Comparison of ENCODE assay signal across 24 cellular contexts in the genomic region with DNA sequence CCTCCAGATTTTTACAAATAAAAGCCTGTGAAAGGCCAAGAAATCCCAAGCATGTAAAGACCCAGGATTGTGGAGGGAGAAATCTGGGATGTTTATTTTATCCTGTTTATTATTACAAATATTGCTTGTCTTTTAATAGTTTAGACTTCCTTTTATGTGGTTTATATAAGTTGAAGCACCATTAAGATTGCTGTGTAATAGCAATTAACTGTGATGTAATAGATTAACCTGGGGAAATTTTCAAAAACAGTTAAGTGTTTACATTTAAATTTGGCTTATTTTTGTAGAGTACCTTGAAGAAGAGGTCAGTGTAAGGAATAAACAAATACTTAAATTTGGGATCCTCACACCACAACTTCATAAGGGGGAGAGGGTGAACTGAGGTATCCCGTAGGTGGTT. TPM values are rescaled to one million over a fixed set of nuclear protein-coding genes. Genes with fewer than 3 reads are reported as not detected.
DNase-seq lines count a peak whose midpoint lies in the region; ATAC-seq and TF ChIP-seq lines count a peak whose summit lies in the region.
"Had no signal": no experiment of that assay in that cellular context is flagged by ENCODE, and none has a peak within 500 bp of the region (broad histone marks: within the 10 kb centered on the region; RNA-seq: fewer than 3 reads in every experiment).

No MANE protein-coding gene starts in this region.

- H3K27me3 Mint-ChIP-seq in activated CD8-positive, alpha-beta memory T cell treated with anti-CD3 and anti-CD28 coated beads, Interleukin-2, amount 10 ng/mL, durations not matched to agents 7 days and 5 days, result no peaks in the 10 kb centered on the region
- no peaks in the 10 kb centered on the region for H3K27me3 Mint-ChIP-seq in GM23338 (ENCODE audit: insufficient read depth, low read depth, poor library complexity)
- H3K27me3 Mint-ChIP-seq in activated CD4-positive, alpha-beta memory T cell treated with anti-CD3 and anti-CD28 coated beads for 36 hours, result no peaks in the 10 kb centered on the region
- H3K27me3 Mint-ChIP-seq in naive thymus-derived CD8-positive, alpha-beta T cell, result no peaks in the 10 kb centered on the region
- H3K27me3 Mint-ChIP-seq: B cell, naive B cell had no signal

- CTCF ChIA-PET in activated CD8-positive, alpha-beta memory T cell treated with anti-CD3 and anti-CD28 coated beads, Interleukin-2, amount 10 ng/mL, durations not matched to agents 7 days and 5 days (lab: Charles Lee), result no interaction called here
- CTCF ChIA-PET in activated CD4-positive, alpha-beta memory T cell treated with anti-CD3 and anti-CD28 coated beads for 36 hours (lab: Charles Lee), result interaction anchor here (0.7 to 1.4 kb wide), 2 partner anchors 32 to 210 kb away, joined by 3 to 4 read pairs; no protein-coding TSS in a partner anchor

- H3K4me1 ChIP-seq in GM23338 (ENCODE audit: insufficient read depth), result peaks cover 25% of the 10 kb centered on the region
- peaks cover 6 to 31% (median 29%) of the 10 kb centered on the region in 4 donors for H3K4me1 ChIP-seq in esophagus muscularis mucosa

- WGBS in esophagus muscularis mucosa, result 93% methylated on average over 1 of the region's 1 CpG

- no peaks in the 10 kb centered on the region for H3K9me2 ChIP-seq in GM23338 (ENCODE audit: insufficient read depth)

- no peaks in the 10 kb centered on the region for H3K36me3 ChIP-seq in GM23338 (ENCODE audit: insufficient read depth)
- H3K36me3 ChIP-seq in esophagus muscularis mucosa, result peaks cover 0 to 30% (median 18%) of the 10 kb centered on the region in 4 donors
- H3K36me3 ChIP-seq: cardiac muscle cell had no signal

- H3K4me3 ChIP-seq in GM23338, result no peak overlapping the region
- H3K4me3 ChIP-seq in esophagus muscularis mucosa, result no peak overlapping the region
- H3K4me3 ChIP-seq: A549, cardiac muscle cell, sigmoid colon, SK-N-MC, upper lobe of right lung had no signal

- no peak overlapping the region for H3K4me3 Mint-ChIP-seq in activated CD8-positive, alpha-beta memory T cell treated with anti-CD3 and anti-CD28 coated beads, Interleukin-2, amount 10 ng/mL, durations not matched to agents 7 days and 5 days
- peak overlapping the region; percentile 19; the same call in 2 of the 3 replicates for H3K4me3 Mint-ChIP-seq in GM23338
- H3K4me3 Mint-ChIP-seq in activated CD4-positive, alpha-beta memory T cell treated with anti-CD3 and anti-CD28 coated beads for 36 hours, result no peak overlapping the region
- peak overlapping the region in 3 of 10 donors; percentile 27 to 62 (median 43) for H3K4me3 Mint-ChIP-seq in naive thymus-derived CD8-positive, alpha-beta T cell
- H3K4me3 Mint-ChIP-seq: B cell, naive B cell had no signal

- H3K27ac Mint-ChIP-seq in activated CD8-positive, alpha-beta memory T cell treated with anti-CD3 and anti-CD28 coated beads, Interleukin-2, amount 10 ng/mL, durations not matched to agents 7 days and 5 days, result peak overlapping the region; percentile 57
- H3K27ac Mint-ChIP-seq in GM23338, result peak overlapping the region; percentile 80
- H3K27ac Mint-ChIP-seq in activated CD4-positive, alpha-beta memory T cell treated with anti-CD3 and anti-CD28 coated beads for 36 hours, result peak overlapping the region; percentile 1
- peak overlapping the region in 8 of 10 donors; percentile 25 to 84 (median 58) for H3K27ac Mint-ChIP-seq in naive thymus-derived CD8-positive, alpha-beta T cell
- H3K27ac Mint-ChIP-seq: B cell had no signal

- peaks cover 2% of the 10 kb centered on the region for H3K9me3 Mint-ChIP-seq in activated CD8-positive, alpha-beta memory T cell treated with anti-CD3 and anti-CD28 coated beads, Interleukin-2, amount 10 ng/mL, durations not matched to agents 7 days and 5 days (ENCODE audit: low read depth)
- H3K9me3 Mint-ChIP-seq in GM23338, result peaks cover 19% of the 10 kb centered on the region
- peaks cover 2% of the 10 kb centered on the region for H3K9me3 Mint-ChIP-seq in activated CD4-positive, alpha-beta memory T cell treated with anti-CD3 and anti-CD28 coated beads for 36 hours
- peaks cover 0 to 3% (median 0%) of the 10 kb centered on the region in 9 donors for H3K9me3 Mint-ChIP-seq in naive thymus-derived CD8-positive, alpha-beta T cell

- no peak for TF ChIP-seq POLR2A in esophagus muscularis mucosa (IDR thresholded peaks at IDR 0.05; ENCODE audit: low read depth)

- no peak for DNase-seq in activated CD8-positive, alpha-beta memory T cell treated with anti-CD3 and anti-CD28 coated beads, Interleukin-2, amount 10 ng/mL, durations not matched to agents 7 days and 5 days
- DNase-seq in activated CD8-positive, alpha-beta memory T cell treated with anti-CD3 and anti-CD28 coated beads, Interleukin-2, amount 50 U/mL, for 4 hours, result no peak
- DNase-seq in GM23338 (ENCODE audit: low spot score) (no peak), DMS 273 (lab: John Stamatoyannopoulos, UW; ENCODE audit: unreplicated experiment) (no peak), esophagus muscularis mucosa (ENCODE audit: extremely low spot score) (no peak)
- DNase-seq in activated CD4-positive, alpha-beta memory T cell treated with anti-CD3 and anti-CD28 coated beads for 36 hours, result no peak
- DNase-seq in naive thymus-derived CD8-positive, alpha-beta T cell, result no peak
- DNase-seq: activated effector memory CD4-positive, alpha-beta T cell treated with Interleukin-2 at 50 U/mL for 16 hours; amniotic stem cell; dermis blood vessel endothelial cell; head of caudate nucleus; left cardiac atrium; naive B cell; NCI-H1694 treated with DMSO at 0.1 percent for 48 hours; posterior cingulate gyrus; RPMI8226; sigmoid colon; stimulated activated CD8-positive, alpha-beta memory T cell treated with anti-CD3 and anti-CD28 coated beads, Interleukin-4, amount 100 ng/mL, for 48 hours; upper lobe of right lung had no signal

- H3K79me2 ChIP-seq in GM23338 (replicated peaks; ENCODE audit: insufficient read depth), result peaks cover 56% of the 10 kb centered on the region

- TF ChIP-seq CTCF in GM23338 (conservative IDR thresholded peaks at IDR 0.05; ENCODE audit: low read depth in 2 of 2) (no peak), esophagus muscularis mucosa (IDR thresholded peaks at IDR 0.05) (no peak)

- no peak for ATAC-seq in activated CD8-positive, alpha-beta memory T cell treated with anti-CD3 and anti-CD28 coated beads, Interleukin-2, amount 10 ng/mL, durations not matched to agents 7 days and 5 days
- no peak for ATAC-seq in GM23338
- no peak for ATAC-seq in naive thymus-derived CD8-positive, alpha-beta T cell
- no peak for ATAC-seq in activated CD4-positive, CD25-positive, alpha-beta regulatory T cell treated with anti-CD3 and anti-CD28 coated beads, Interleukin-2, amount 50 U/mL, for 24 hours
- ATAC-seq: A549, left cardiac atrium, upper lobe of right lung had no signal

- H3K4me2 ChIP-seq in GM23338, result peak overlapping the region; percentile 53; the same call in 1 of the 2 replicates
- H3K4me2 ChIP-seq: A549 had no signal

- no peaks in the 10 kb centered on the region for H3K9me3 ChIP-seq in esophagus muscularis mucosa
- H3K9me3 ChIP-seq: A549, sigmoid colon, upper lobe of right lung had no signal

- no peak for TF ChIP-seq EP300 in esophagus muscularis mucosa (IDR thresholded peaks at IDR 0.05)

- H3K27me3 ChIP-seq in GM23338 (ENCODE audit: insufficient read depth), result no peaks in the 10 kb centered on the region
- no peaks in the 10 kb centered on the region for H3K27me3 ChIP-seq in esophagus muscularis mucosa
- H3K27me3 ChIP-seq: cardiac muscle cell, sigmoid colon, upper lobe of right lung had no signal

- H2AFZ ChIP-seq in GM23338, result no peak overlapping the region

- no peaks in the 10 kb centered on the region for H3F3A ChIP-seq in GM23338 (replicated peaks; ENCODE audit: low read depth)

- POLR2A ChIA-PET in activated CD4-positive, alpha-beta memory T cell treated with anti-CD3 and anti-CD28 coated beads for 36 hours (lab: Charles Lee), result no interaction called here
- POLR2A ChIA-PET in naive thymus-derived CD8-positive, alpha-beta T cell (lab: Charles Lee), result interaction anchor here (0.5 kb wide), 1 partner anchor 50 kb away, joined by 4 read pairs; no protein-coding TSS in a partner anchor

- intact Hi-C loops in activated CD4-positive, alpha-beta memory T cell treated with anti-CD3 and anti-CD28 coated beads for 36 hours (cut with micrococcal nuclease), result no loop called here
- intact Hi-C loops in esophagus muscularis mucosa (cut with DNase I), result no loop called here

- peaks cover 37% of the 10 kb centered on the region for H3K36me3 Mint-ChIP-seq in activated CD8-positive, alpha-beta memory T cell treated with anti-CD3 and anti-CD28 coated beads, Interleukin-2, amount 10 ng/mL, durations not matched to agents 7 days and 5 days
- H3K36me3 Mint-ChIP-seq in GM23338 (ENCODE audit: low read depth), result peaks cover 41% of the 10 kb centered on the region
- H3K36me3 Mint-ChIP-seq in activated CD4-positive, alpha-beta memory T cell treated with anti-CD3 and anti-CD28 coated beads for 36 hours, result peaks cover 25% of the 10 kb centered on the region
- H3K36me3 Mint-ChIP-seq in naive thymus-derived CD8-positive, alpha-beta T cell, result peaks cover 4 to 42% (median 17%) of the 10 kb centered on the region in 3 donors

- H4K20me1 ChIP-seq in GM23338 (replicated peaks; ENCODE audit: insufficient read depth), result no peaks in the 10 kb centered on the region

- peaks cover 22% of the 10 kb centered on the region for H3K4me1 Mint-ChIP-seq in activated CD8-positive, alpha-beta memory T cell treated with anti-CD3 and anti-CD28 coated beads, Interleukin-2, amount 10 ng/mL, durations not matched to agents 7 days and 5 days
- H3K4me1 Mint-ChIP-seq in GM23338, result peaks cover 31% of the 10 kb centered on the region
- peaks cover 50% of the 10 kb centered on the region for H3K4me1 Mint-ChIP-seq in activated CD4-positive, alpha-beta memory T cell treated with anti-CD3 and anti-CD28 coated beads for 36 hours (ENCODE audit: low read depth)
- H3K4me1 Mint-ChIP-seq in naive thymus-derived CD8-positive, alpha-beta T cell, result peaks cover 17 to 41% (median 27%) of the 10 kb centered on the region in 4 donors

- H3K27ac ChIP-seq in GM23338 (ENCODE audit: low read depth), result no peak overlapping the region; the same call in 1 of the 2 replicates
- H3K27ac ChIP-seq in esophagus muscularis mucosa (replicated peaks in 1 of 4), result no peak overlapping the region
- H3K27ac ChIP-seq: A549, cardiac muscle cell, sigmoid colon, upper lobe of right lung had no signal

TF ChIP-seq in GM23338, 12 proteins besides CTCF, POLR2A, EP300 and RAD21:
- TF ChIP-seq ZNF114 (CRISPR knock-in tag; IDR thresholded peaks at IDR 0.05) (no peak), CREB1 (CRISPR knock-in tag; IDR thresholded peaks at IDR 0.05; ENCODE audit: low read depth) (no peak), ZNF331 (CRISPR knock-in tag; IDR thresholded peaks at IDR 0.05; ENCODE audit: low read depth) (no peak)

RNA-seq across cellular contexts. Expression of gene VAPB, which starts 27.0 kb away (rescaled TPM):
- 10 to 100 TPM; 25.5 to 31.3 TPM for total RNA-seq in activated CD8-positive, alpha-beta memory T cell treated with anti-CD3 and anti-CD28 coated beads, Interleukin-2, amount 10 ng/mL, durations not matched to agents 7 days and 5 days
- total RNA-seq in GM23338 (2014; rRNA removed; shearing (Covaris generic)), result 22.9 and 24.7 TPM in 2 replicates
- polyA plus RNA-seq in GM23338 (2016; fragmentation: Nextera tagmentation; extraction: Ambion mirVana), result 17.4 and 18.8 TPM in 2 replicates
- 10 to 100 TPM; 34.6 to 37.0 TPM for total RNA-seq in activated CD4-positive, alpha-beta memory T cell treated with anti-CD3 and anti-CD28 coated beads for 36 hours
- total RNA-seq in naive thymus-derived CD8-positive, alpha-beta T cell, result 10 to 100 TPM; 34.0 to 34.3 TPM
- polyA plus RNA-seq in naive thymus-derived CD8-positive, alpha-beta T cell, result 10 to 100 TPM; 24.7 to 34.1 (median 28.4) TPM
- total RNA-seq in esophagus muscularis mucosa, result 10 to 100 TPM; 24.9 to 39.0 (median 28.3) TPM

Comparison
In these comparisons a context has a peak if more than half of its experiments do, and no peak if none do; other contexts are left out.
1. H3K27ac Mint-ChIP-seq: peak in every context shown above with its lines; median percentile 80 in GM23338; 58 in naive thymus-derived CD8-positive, alpha-beta T cell; 57 in activated CD8-positive, alpha-beta memory T cell treated with anti-CD3 and anti-CD28 coated beads, Interleukin-2, amount 10 ng/mL, durations not matched to agents 7 days and 5 days; 1 in activated CD4-positive, alpha-beta memory T cell treated with anti-CD3 and anti-CD28 coated beads for 36 hours.